ENCODE assay signal across 10 cellular contexts in genomic region chr10:103652599-103653281, GRCh38.
DNase-seq lines count a peak whose midpoint lies in the region; ATAC-seq and TF ChIP-seq lines count a peak whose summit lies in the region.
"Had no signal": no experiment of that assay in that cellular context is flagged by ENCODE, and none has a peak within 500 bp of the region (broad histone marks: within the 10 kb centered on the region; RNA-seq: fewer than 3 reads in every experiment).

No MANE protein-coding gene starts in this region.

- in situ Hi-C loops in GM23248 (cut with MboI): no loop called here

- no peak overlapping the region for H2AFZ ChIP-seq in GM23248

- H3K4me1 ChIP-seq in GM23248 (ENCODE audit: insufficient read depth) (peaks cover 53% of the 10 kb centered on the region), heart left ventricle (peaks cover 5 to 70% (median 52%) of the 10 kb centered on the region in 12 donors)

- peak in 3 of 4 donors; percentile 3 to 57 (median 26) for ATAC-seq in heart left ventricle
- ATAC-seq in sciatic nerve: peak; percentile 27
- ATAC-seq in activated naive CD4-positive, alpha-beta T cell treated with anti-CD3 and anti-CD28 coated beads, Interleukin-2, amount 50 U/mL, for 72 hours: no peak
- no peak for ATAC-seq in activated T-cell treated with anti-CD3 and anti-CD28 coated beads, Interleukin-2, amount 50 U/mL, for 72 hours (replicated peaks in 1 of 2)
- ATAC-seq: natural killer cell had no signal

- H3K4me3 ChIP-seq in GM23248: no peak overlapping the region
- H3K4me3 ChIP-seq in heart left ventricle: no peak overlapping the region

- peaks cover 61% of the 10 kb centered on the region for H3F3A ChIP-seq in GM23248 (ENCODE audit: insufficient read depth)

- H3K36me3 Mint-ChIP-seq in activated naive CD4-positive, alpha-beta T cell treated with anti-CD3 and anti-CD28 coated beads, Interleukin-2, amount 50 U/mL, for 72 hours: peaks cover 0 to 13% of the 10 kb centered on the region in 2 donors
- peaks cover 2 to 3% of the 10 kb centered on the region in 2 donors for H3K36me3 Mint-ChIP-seq in activated T-cell treated with anti-CD3 and anti-CD28 coated beads, Interleukin-2, amount 50 U/mL, for 72 hours (ENCODE audit: insufficient read depth in 2 of 2)
- H3K36me3 Mint-ChIP-seq: natural killer cell had no signal

- H3K9me3 Mint-ChIP-seq in activated naive CD4-positive, alpha-beta T cell treated with anti-CD3 and anti-CD28 coated beads, Interleukin-2, amount 50 U/mL, for 72 hours: peaks cover 0 to 8% of the 10 kb centered on the region in 2 donors
- H3K9me3 Mint-ChIP-seq in activated T-cell treated with anti-CD3 and anti-CD28 coated beads, Interleukin-2, amount 50 U/mL, for 72 hours: peaks cover 2 to 4% of the 10 kb centered on the region in 2 donors
- H3K9me3 Mint-ChIP-seq: CD4-positive, alpha-beta T cell had no signal

- H3K79me2 ChIP-seq in GM23248 (ENCODE audit: insufficient read depth): peaks cover 100% of the 10 kb centered on the region

- H3K9me3 ChIP-seq in GM23248 (ENCODE audit: low read depth) (no peaks in the 10 kb centered on the region), heart left ventricle (peaks cover 0 to 8% (median 0%) of the 10 kb centered on the region in 12 donors)

- H3K36me3 ChIP-seq in GM23248 (ENCODE audit: low read depth): peaks cover 24% of the 10 kb centered on the region
- H3K36me3 ChIP-seq in heart left ventricle: peaks cover 0 to 17% (median 0%) of the 10 kb centered on the region in 9 donors

- WGBS in GM23248 (ENCODE audit: low coverage in 1 of 2, low lambda C conversion rate in 2 of 2, missing lambda C conversion rate in 2 of 2), 2 experiments: 50 to 54% methylated on average over 14 to 15 of the region's 15 CpGs
- 48 to 62% (median 49%) methylated on average over 14 to 15 of the region's 15 CpGs for WGBS in heart left ventricle, 4 donors

- no peak overlapping the region for H3K4me2 ChIP-seq in GM23248 (ENCODE audit: unreplicated experiment)

- H3K4me1 Mint-ChIP-seq in activated T-cell treated with anti-CD3 and anti-CD28 coated beads, Interleukin-2, amount 50 U/mL, for 72 hours (ENCODE audit: low read depth): no peaks in the 10 kb centered on the region
- H3K4me1 Mint-ChIP-seq: natural killer cell had no signal

- peak overlapping the region; percentile 12; the same call in 1 of the 2 replicates for H3K9ac ChIP-seq in GM23248

- H3K4me3 Mint-ChIP-seq in activated T-cell treated with anti-CD3 and anti-CD28 coated beads, Interleukin-2, amount 50 U/mL, for 72 hours: no peak overlapping the region
- H3K4me3 Mint-ChIP-seq: CD4-positive, alpha-beta T cell; natural killer cell had no signal

- H3K27ac Mint-ChIP-seq in activated naive CD4-positive, alpha-beta T cell treated with anti-CD3 and anti-CD28 coated beads, Interleukin-2, amount 50 U/mL, for 72 hours: peak overlapping the region in 1 of 2 donors; percentile 63
- no peak overlapping the region for H3K27ac Mint-ChIP-seq in activated T-cell treated with anti-CD3 and anti-CD28 coated beads, Interleukin-2, amount 50 U/mL, for 72 hours
- H3K27ac Mint-ChIP-seq: CD4-positive, alpha-beta T cell; natural killer cell had no signal

- DNase-seq in GM23248 (peak; percentile 44), NCI-H510A treated with DMSO at 0.1 percent for 48 hours (lab: John Stamatoyannopoulos, UW) (peak; percentile 60), heart left ventricle (no peak), sciatic nerve (ENCODE audit: low spot score) (no peak), SIG-M5 treated with dmso at 0.1 percent for 504 hours (lab: John Stamatoyannopoulos, UW; ENCODE audit: unreplicated experiment) (no peak)
- DNase-seq in activated CD8-positive, alpha-beta memory T cell treated with anti-CD3 and anti-CD28 coated beads, Interleukin-2, amount 50 U/mL, for 4 hours: no peak
- no peak for DNase-seq in activated naive CD4-positive, alpha-beta T cell treated with anti-CD3 and anti-CD28 coated beads, Interleukin-2, amount 50 U/mL, for 72 hours (ENCODE audit: low spot score in 2 of 2)
- no peak for DNase-seq in activated T-cell treated with anti-CD3 and anti-CD28 coated beads, Interleukin-2, amount 50 U/mL, for 72 hours
- DNase-seq: CD4-positive, alpha-beta T cell; natural killer cell had no signal

- no peak for TF ChIP-seq POLR2A in heart left ventricle (IDR thresholded peaks at IDR 0.05)

- no peaks in the 10 kb centered on the region for H3K27me3 Mint-ChIP-seq in activated T-cell treated with anti-CD3 and anti-CD28 coated beads, Interleukin-2, amount 50 U/mL, for 72 hours (ENCODE audit: low read depth)
- H3K27me3 Mint-ChIP-seq: CD4-positive, alpha-beta T cell had no signal

- H4K20me1 ChIP-seq in GM23248 (ENCODE audit: insufficient read depth): no peaks in the 10 kb centered on the region; the same call in 1 of the 2 replicates

- TF ChIP-seq CTCF in heart left ventricle (IDR thresholded peaks at IDR 0.05): no peak

- intact Hi-C loops in heart left ventricle (cut with DNase I) (no loop called here), sciatic nerve (cut with DNase I) (no loop called here)

- H3K27ac ChIP-seq in GM23248: peak overlapping the region; percentile 13
- H3K27ac ChIP-seq in heart left ventricle: peak overlapping the region in 9 of 12 donors; percentile 11 to 81 (median 61)

- H3K9me2 ChIP-seq in GM23248 (ENCODE audit: insufficient read depth): no peaks in the 10 kb centered on the region

- H3K27me3 ChIP-seq in GM23248 (replicated peaks; ENCODE audit: insufficient read depth): no peaks in the 10 kb centered on the region
- H3K27me3 ChIP-seq in heart left ventricle: no peaks in the 10 kb centered on the region

Comparison
In these comparisons a context has a peak if more than half of its experiments do, and no peak if none do; other contexts are left out.
1. DNase-seq: peak in GM23248 (single experiment) and NCI-H510A treated with DMSO at 0.1 percent for 48 hours (single experiment); none in heart left ventricle (0 of 5), sciatic nerve (single experiment), activated CD8-positive, alpha-beta memory T cell treated with anti-CD3 and anti-CD28 coated beads, Interleukin-2, amount 50 U/mL, for 4 hours (single experiment), SIG-M5 treated with dmso at 0.1 percent for 504 hours (single experiment), activated naive CD4-positive, alpha-beta T cell treated with anti-CD3 and anti-CD28 coated beads, Interleukin-2, amount 50 U/mL, for 72 hours (0 of 2) and activated T-cell treated with anti-CD3 and anti-CD28 coated beads, Interleukin-2, amount 50 U/mL, for 72 hours (0 of 2).
2. ATAC-seq: peak in heart left ventricle (3 of 4) and sciatic nerve (single experiment); none in activated naive CD4-positive, alpha-beta T cell treated with anti-CD3 and anti-CD28 coated beads, Interleukin-2, amount 50 U/mL, for 72 hours (0 of 2) and activated T-cell treated with anti-CD3 and anti-CD28 coated beads, Interleukin-2, amount 50 U/mL, for 72 hours (0 of 2).